1 cellular context compared by ENCODE assay signal in the genomic region with DNA sequence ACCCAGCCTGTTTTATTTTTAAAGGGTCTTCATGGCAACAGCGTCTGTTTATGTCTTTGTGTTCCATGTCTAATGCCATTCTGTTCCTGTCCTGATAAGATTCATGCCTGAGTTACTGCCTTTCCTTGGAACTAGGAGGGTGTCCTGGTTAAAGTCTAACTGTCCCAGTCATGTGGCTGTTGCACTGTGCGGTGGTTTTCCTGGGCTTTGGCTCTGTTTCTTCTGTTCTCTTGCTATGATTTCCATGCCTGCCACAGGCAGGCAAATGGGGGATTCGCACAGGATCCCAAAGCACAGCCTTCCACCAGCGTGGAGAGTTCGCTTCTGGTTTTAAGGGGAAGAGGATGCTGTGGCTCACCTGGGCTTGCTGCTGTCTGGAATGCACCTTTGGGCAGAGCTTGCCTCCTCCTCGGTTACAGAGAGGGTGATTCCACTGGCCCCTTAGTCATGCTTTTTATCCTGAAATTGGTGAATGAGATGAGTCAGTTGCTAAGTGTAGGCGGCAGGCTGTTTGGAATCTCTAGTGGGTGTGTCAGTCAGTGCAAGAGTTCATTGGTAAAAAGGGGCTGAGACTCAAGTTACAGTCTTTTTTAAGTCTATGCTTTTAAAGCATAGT.
TF ChIP-seq lines count a peak whose summit lies in the region.

No MANE protein-coding gene starts in this region.

TF ChIP-seq in K562, 482 proteins besides CTCF, POLR2A, EP300 and RAD21 (continued from another document and continues in another):
- TF ChIP-seq, protein P1, sequence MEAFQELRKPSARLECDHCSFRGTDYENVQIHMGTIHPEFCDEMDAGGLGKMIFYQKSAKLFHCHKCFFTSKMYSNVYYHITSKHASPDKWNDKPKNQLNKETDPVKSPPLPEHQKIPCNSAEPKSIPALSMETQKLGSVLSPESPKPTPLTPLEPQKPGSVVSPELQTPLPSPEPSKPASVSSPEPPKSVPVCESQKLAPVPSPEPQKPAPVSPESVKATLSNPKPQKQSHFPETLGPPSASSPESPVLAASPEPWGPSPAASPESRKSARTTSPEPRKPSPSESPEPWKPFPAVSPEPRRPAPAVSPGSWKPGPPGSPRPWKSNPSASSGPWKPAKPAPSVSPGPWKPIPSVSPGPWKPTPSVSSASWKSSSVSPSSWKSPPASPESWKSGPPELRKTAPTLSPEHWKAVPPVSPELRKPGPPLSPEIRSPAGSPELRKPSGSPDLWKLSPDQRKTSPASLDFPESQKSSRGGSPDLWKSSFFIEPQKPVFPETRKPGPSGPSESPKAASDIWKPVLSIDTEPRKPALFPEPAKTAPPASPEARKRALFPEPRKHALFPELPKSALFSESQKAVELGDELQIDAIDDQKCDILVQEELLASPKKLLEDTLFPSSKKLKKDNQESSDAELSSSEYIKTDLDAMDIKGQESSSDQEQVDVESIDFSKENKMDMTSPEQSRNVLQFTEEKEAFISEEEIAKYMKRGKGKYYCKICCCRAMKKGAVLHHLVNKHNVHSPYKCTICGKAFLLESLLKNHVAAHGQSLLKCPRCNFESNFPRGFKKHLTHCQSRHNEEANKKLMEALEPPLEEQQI (IDR thresholded peaks at IDR 0.05), result no peak
- TF ChIP-seq CXXC5 (CRISPR knock-in tag; IDR thresholded peaks at IDR 0.05) (no peak), MTA1 (IDR thresholded peaks at IDR 0.05; ENCODE audit: borderline replicate concordance) (0 out of 2 replicates have a peak, but pooled peaks have one; percentile 17), JUN (IDR thresholded peaks at IDR 0.05; ENCODE audit: borderline replicate concordance, low read depth, low read length) (peak; percentile 69; the same call in 1 of the 2 replicates), JUN (CRISPR knock-in tag; IDR thresholded peaks at IDR 0.05; ENCODE audit: borderline replicate concordance) (no peak), HDAC6 (IDR thresholded peaks at IDR 0.05; ENCODE audit: low read depth, low read length) (no peak), ZNF75A (CRISPR knock-in tag; IDR thresholded peaks at IDR 0.05) (no peak), DNMT1 (IDR thresholded peaks at IDR 0.05) (no peak), TRIM28 (IDR thresholded peaks at IDR 0.05) (no peak), NFXL1 (CRISPR knock-in tag; IDR thresholded peaks at IDR 0.05) (no peak), NCOA6 (IDR thresholded peaks at IDR 0.05) (no peak), ZNF696 (CRISPR knock-in tag; conservative IDR thresholded peaks at IDR 0.05) (no peak), KAT7 (CRISPR knock-in tag; IDR thresholded peaks at IDR 0.05; ENCODE audit: borderline replicate concordance) (no peak), ZNF785 (CRISPR knock-in tag; IDR thresholded peaks at IDR 0.05) (no peak), U2AF1 (optimal IDR thresholded peaks at IDR 0.05; ENCODE audit: low read depth, low read length) (no peak), SP1 (CRISPR knock-in tag; IDR thresholded peaks at IDR 0.05) (no peak), NFE2L1 (tag; IDR thresholded peaks at IDR 0.05; ENCODE audit: borderline replicate concordance, low read depth) (no peak), XRCC5 (IDR thresholded peaks at IDR 0.05; ENCODE audit: low read depth, low read length) (no peak), EZH2 (IDR thresholded peaks at IDR 0.05; ENCODE audit: borderline replicate concordance, low read depth, low read length) (no peak), YY1 (IDR thresholded peaks at IDR 0.05; ENCODE audit: borderline replicate concordance in 1 of 3, control insufficient read depth in 1 of 3, extremely low read depth in 1 of 3, insufficient read depth in 3 of 3, insufficient read length in 1 of 3, insufficient replicate concordance in 2 of 3, low read depth in 1 of 3, low read length in 2 of 3) (no peak), ZNF133 (CRISPR knock-in tag; IDR thresholded peaks at IDR 0.05) (no peak), TAF1 (IDR thresholded peaks at IDR 0.05; ENCODE audit: control insufficient read depth, extremely low read depth, insufficient read depth, low read length, severe bottlenecking) (no peak), SMARCA4 (IDR thresholded peaks at IDR 0.05) (peak; percentile 75; the same call in 1 of the 2 replicates), C11orf30 (IDR thresholded peaks at IDR 0.05; ENCODE audit: low read depth) (peak; percentile 60), ZEB2 (IDR thresholded peaks at IDR 0.05) (peak; percentile 70; the same call in 1 of the 2 replicates), POLR2AphosphoS5 (IDR thresholded peaks at IDR 0.05; ENCODE audit: control insufficient read depth, insufficient read depth, low read depth, low read length) (no peak), MTA3 (IDR thresholded peaks at IDR 0.05; ENCODE audit: borderline replicate concordance) (peak; percentile 54; the same call in 1 of the 2 replicates), DPF2 (IDR thresholded peaks at IDR 0.05) (peak; percentile 86), TARDBP (IDR thresholded peaks at IDR 0.05) (no peak), MTF1 (CRISPR knock-in tag; IDR thresholded peaks at IDR 0.05; ENCODE audit: borderline replicate concordance) (no peak), BRD9 (IDR thresholded peaks at IDR 0.05; ENCODE audit: low read depth, partially characterized antibody) (no peak), ZSCAN32 (CRISPR knock-in tag; IDR thresholded peaks at IDR 0.05) (no peak), KDM2B (CRISPR knock-in tag; IDR thresholded peaks at IDR 0.05) (no peak), DDX20 (tag; IDR thresholded peaks at IDR 0.05; ENCODE audit: low read depth) (no peak), PCBP1 (IDR thresholded peaks at IDR 0.05; ENCODE audit: low read depth, low read length, poor library complexity, severe bottlenecking) (no peak), ZNF717 (CRISPR knock-in tag; IDR thresholded peaks at IDR 0.05) (no peak), NFYB (IDR thresholded peaks at IDR 0.05; ENCODE audit: extremely low read depth, insufficient read length) (no peak), SMARCB1 (IDR thresholded peaks at IDR 0.05; ENCODE audit: insufficient read length, low read depth) (no peak), CTBP1 (IDR thresholded peaks at IDR 0.05; ENCODE audit: borderline replicate concordance) (peak; percentile 77), EHMT2 (IDR thresholded peaks at IDR 0.05) (0 out of 2 replicates have a peak, but pooled peaks have one; percentile 30), PURB (CRISPR knock-in tag; IDR thresholded peaks at IDR 0.05; ENCODE audit: low read depth) (no peak), ELF1 (tag; IDR thresholded peaks at IDR 0.05) (no peak), RFX1 (IDR thresholded peaks at IDR 0.05) (peak; percentile 59)
- TF ChIP-seq, protein P2, sequence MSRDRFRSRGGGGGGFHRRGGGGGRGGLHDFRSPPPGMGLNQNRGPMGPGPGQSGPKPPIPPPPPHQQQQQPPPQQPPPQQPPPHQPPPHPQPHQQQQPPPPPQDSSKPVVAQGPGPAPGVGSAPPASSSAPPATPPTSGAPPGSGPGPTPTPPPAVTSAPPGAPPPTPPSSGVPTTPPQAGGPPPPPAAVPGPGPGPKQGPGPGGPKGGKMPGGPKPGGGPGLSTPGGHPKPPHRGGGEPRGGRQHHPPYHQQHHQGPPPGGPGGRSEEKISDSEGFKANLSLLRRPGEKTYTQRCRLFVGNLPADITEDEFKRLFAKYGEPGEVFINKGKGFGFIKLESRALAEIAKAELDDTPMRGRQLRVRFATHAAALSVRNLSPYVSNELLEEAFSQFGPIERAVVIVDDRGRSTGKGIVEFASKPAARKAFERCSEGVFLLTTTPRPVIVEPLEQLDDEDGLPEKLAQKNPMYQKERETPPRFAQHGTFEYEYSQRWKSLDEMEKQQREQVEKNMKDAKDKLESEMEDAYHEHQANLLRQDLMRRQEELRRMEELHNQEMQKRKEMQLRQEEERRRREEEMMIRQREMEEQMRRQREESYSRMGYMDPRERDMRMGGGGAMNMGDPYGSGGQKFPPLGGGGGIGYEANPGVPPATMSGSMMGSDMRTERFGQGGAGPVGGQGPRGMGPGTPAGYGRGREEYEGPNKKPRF (IDR thresholded peaks at IDR 0.05; ENCODE audit: low read depth, low read length), result no peak
- TF ChIP-seq, protein P3, sequence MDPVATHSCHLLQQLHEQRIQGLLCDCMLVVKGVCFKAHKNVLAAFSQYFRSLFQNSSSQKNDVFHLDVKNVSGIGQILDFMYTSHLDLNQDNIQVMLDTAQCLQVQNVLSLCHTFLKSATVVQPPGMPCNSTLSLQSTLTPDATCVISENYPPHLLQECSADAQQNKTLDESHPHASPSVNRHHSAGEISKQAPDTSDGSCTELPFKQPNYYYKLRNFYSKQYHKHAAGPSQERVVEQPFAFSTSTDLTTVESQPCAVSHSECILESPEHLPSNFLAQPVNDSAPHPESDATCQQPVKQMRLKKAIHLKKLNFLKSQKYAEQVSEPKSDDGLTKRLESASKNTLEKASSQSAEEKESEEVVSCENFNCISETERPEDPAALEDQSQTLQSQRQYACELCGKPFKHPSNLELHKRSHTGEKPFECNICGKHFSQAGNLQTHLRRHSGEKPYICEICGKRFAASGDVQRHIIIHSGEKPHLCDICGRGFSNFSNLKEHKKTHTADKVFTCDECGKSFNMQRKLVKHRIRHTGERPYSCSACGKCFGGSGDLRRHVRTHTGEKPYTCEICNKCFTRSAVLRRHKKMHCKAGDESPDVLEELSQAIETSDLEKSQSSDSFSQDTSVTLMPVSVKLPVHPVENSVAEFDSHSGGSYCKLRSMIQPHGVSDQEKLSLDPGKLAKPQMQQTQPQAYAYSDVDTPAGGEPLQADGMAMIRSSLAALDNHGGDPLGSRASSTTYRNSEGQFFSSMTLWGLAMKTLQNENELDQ (CRISPR knock-in tag; IDR thresholded peaks at IDR 0.05; ENCODE audit: borderline replicate concordance), result no peak
- TF ChIP-seq, protein P4, sequence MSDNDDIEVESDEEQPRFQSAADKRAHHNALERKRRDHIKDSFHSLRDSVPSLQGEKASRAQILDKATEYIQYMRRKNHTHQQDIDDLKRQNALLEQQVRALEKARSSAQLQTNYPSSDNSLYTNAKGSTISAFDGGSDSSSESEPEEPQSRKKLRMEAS (CRISPR knock-in tag; IDR thresholded peaks at IDR 0.05), result no peak
- TF ChIP-seq, protein P5, sequence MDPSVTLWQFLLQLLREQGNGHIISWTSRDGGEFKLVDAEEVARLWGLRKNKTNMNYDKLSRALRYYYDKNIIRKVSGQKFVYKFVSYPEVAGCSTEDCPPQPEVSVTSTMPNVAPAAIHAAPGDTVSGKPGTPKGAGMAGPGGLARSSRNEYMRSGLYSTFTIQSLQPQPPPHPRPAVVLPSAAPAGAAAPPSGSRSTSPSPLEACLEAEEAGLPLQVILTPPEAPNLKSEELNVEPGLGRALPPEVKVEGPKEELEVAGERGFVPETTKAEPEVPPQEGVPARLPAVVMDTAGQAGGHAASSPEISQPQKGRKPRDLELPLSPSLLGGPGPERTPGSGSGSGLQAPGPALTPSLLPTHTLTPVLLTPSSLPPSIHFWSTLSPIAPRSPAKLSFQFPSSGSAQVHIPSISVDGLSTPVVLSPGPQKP (CRISPR knock-in tag; IDR thresholded peaks at IDR 0.05), result no peak
- TF ChIP-seq, protein P6, sequence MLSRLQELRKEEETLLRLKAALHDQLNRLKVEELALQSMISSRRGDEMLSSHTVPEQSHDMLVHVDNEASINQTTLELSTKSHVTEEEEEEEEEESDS (CRISPR knock-in tag; IDR thresholded peaks at IDR 0.05), result no peak
- TF ChIP-seq, protein P7, sequence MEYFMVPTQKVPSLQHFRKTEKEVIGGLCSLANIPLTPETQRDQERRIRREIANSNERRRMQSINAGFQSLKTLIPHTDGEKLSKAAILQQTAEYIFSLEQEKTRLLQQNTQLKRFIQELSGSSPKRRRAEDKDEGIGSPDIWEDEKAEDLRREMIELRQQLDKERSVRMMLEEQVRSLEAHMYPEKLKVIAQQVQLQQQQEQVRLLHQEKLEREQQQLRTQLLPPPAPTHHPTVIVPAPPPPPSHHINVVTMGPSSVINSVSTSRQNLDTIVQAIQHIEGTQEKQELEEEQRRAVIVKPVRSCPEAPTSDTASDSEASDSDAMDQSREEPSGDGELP (CRISPR knock-in tag; IDR thresholded peaks at IDR 0.05; ENCODE audit: borderline replicate concordance), result peak; percentile 45; the same call in 1 of the 2 replicates
- TF ChIP-seq, protein P8, sequence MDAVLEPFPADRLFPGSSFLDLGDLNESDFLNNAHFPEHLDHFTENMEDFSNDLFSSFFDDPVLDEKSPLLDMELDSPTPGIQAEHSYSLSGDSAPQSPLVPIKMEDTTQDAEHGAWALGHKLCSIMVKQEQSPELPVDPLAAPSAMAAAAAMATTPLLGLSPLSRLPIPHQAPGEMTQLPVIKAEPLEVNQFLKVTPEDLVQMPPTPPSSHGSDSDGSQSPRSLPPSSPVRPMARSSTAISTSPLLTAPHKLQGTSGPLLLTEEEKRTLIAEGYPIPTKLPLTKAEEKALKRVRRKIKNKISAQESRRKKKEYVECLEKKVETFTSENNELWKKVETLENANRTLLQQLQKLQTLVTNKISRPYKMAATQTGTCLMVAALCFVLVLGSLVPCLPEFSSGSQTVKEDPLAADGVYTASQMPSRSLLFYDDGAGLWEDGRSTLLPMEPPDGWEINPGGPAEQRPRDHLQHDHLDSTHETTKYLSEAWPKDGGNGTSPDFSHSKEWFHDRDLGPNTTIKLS (IDR thresholded peaks at IDR 0.05; ENCODE audit: borderline replicate concordance, low read depth), result no peak
- TF ChIP-seq, protein P9, sequence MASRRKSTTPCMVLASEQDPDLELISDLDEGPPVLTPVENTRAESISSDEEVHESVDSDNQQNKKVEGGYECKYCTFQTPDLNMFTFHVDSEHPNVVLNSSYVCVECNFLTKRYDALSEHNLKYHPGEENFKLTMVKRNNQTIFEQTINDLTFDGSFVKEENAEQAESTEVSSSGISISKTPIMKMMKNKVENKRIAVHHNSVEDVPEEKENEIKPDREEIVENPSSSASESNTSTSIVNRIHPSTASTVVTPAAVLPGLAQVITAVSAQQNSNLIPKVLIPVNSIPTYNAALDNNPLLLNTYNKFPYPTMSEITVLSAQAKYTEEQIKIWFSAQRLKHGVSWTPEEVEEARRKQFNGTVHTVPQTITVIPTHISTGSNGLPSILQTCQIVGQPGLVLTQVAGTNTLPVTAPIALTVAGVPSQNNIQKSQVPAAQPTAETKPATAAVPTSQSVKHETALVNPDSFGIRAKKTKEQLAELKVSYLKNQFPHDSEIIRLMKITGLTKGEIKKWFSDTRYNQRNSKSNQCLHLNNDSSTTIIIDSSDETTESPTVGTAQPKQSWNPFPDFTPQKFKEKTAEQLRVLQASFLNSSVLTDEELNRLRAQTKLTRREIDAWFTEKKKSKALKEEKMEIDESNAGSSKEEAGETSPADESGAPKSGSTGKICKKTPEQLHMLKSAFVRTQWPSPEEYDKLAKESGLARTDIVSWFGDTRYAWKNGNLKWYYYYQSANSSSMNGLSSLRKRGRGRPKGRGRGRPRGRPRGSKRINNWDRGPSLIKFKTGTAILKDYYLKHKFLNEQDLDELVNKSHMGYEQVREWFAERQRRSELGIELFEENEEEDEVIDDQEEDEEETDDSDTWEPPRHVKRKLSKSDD (conservative IDR thresholded peaks at IDR 0.05; ENCODE audit: low read length), result no peak
- TF ChIP-seq, protein P10, sequence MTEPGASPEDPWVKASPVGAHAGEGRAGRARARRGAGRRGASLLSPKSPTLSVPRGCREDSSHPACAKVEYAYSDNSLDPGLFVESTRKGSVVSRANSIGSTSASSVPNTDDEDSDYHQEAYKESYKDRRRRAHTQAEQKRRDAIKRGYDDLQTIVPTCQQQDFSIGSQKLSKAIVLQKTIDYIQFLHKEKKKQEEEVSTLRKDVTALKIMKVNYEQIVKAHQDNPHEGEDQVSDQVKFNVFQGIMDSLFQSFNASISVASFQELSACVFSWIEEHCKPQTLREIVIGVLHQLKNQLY (CRISPR knock-in tag; conservative IDR thresholded peaks at IDR 0.05), result no peak
